Comparison of ENCODE assay signal across 8 cellular contexts in the genomic region with DNA sequence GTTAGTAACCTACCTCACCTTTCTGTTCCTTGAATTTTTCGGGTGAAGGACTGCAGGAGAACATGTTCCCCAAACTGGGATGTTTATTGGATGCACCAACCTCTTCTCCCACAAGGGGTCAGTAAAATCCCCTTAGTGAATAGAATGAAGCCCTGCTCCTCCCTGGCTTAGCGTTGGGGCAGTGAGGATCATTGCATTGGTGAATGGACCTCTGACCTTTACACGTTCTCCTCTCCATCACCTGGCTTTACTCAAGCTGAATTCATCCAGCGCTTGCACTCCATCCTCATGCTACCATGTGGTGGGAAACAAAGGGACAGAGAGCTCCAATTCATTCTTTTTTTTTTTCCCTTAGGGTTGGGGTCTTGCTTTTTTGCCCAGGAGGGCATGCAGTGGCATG.
DNase-seq lines count a peak whose midpoint lies in the region; ATAC-seq and TF ChIP-seq lines count a peak whose summit lies in the region.

No MANE protein-coding gene starts in this region.

- no peaks in the 10 kb centered on the region for H3K9me3 ChIP-seq in CD8-positive, alpha-beta T cell (ENCODE audit: low read length)
- no peaks in the 10 kb centered on the region for H3K9me3 ChIP-seq in Panc1 (ENCODE audit: control insufficient read depth, insufficient read depth, low read depth, low read length)

- H3K27me3 ChIP-seq in CD8-positive, alpha-beta T cell (ENCODE audit: insufficient read depth, low read length): no peaks in the 10 kb centered on the region
- H3K27me3 ChIP-seq in Panc1 (ENCODE audit: control insufficient read depth, insufficient read depth, low read length): no peaks in the 10 kb centered on the region

- intact Hi-C loops in CD8-positive, alpha-beta T cell (cut with DNase I, micrococcal nuclease): loop anchor here (2.0 to 5.0 kb wide), 3 partner anchors 665 to 807 kb away; no protein-coding TSS in a partner anchor
- intact Hi-C loops in Panc1 (cut with micrococcal nuclease; ENCODE audit: unreplicated experiment): no loop called here

- DNase-seq in CD8-positive, alpha-beta T cell: peak in 1 of 7 experiments; percentile 16
- DNase-seq in GM13976 (ENCODE audit: low spot score) (peak; percentile 70), Panc1 (ENCODE audit: low read depth, low spot score) (peak; percentile 39), epithelial cell of esophagus (ENCODE audit: low read depth) (peak; percentile 52), mucosa of gallbladder (ENCODE audit: low spot score) (peak; percentile 44)

- TF ChIP-seq CTCF in CD8-positive, alpha-beta T cell (IDR thresholded peaks at IDR 0.05): peak; percentile 50
- TF ChIP-seq CTCF in GM13976 (IDR thresholded peaks at IDR 0.05; ENCODE audit: borderline replicate concordance, control extremely low read depth, extremely low read depth, insufficient read depth, missing control alignments) (peak; percentile 63), Panc1 (IDR thresholded peaks at IDR 0.05) (peak; percentile 84), epithelial cell of esophagus (IDR thresholded peaks at IDR 0.05; ENCODE audit: insufficient read depth, low read depth, low read length, missing control alignments) (peak; percentile 86)

- CTCF ChIA-PET in CD8-positive, alpha-beta T cell (lab: Charles Lee): interaction anchor here (0.9 kb wide), 1 partner anchor 58 kb away, joined by 4 read pairs; no protein-coding TSS in a partner anchor
- CTCF ChIA-PET in Panc1 (lab: Charles Lee): interaction anchor here (0.7 kb wide), 1 partner anchor 589 kb away, joined by 4 read pairs; no protein-coding TSS in a partner anchor

- BruUV-seq in Panc1 (replicated peaks; lab: Mats Ljungman, UMichigan): no TSS peak

- H3K36me3 Mint-ChIP-seq in CD8-positive, alpha-beta T cell: no peaks in the 10 kb centered on the region

- no peaks in the 10 kb centered on the region for H3K4me1 ChIP-seq in CD8-positive, alpha-beta T cell (ENCODE audit: insufficient read depth, low read length)
- no peaks in the 10 kb centered on the region for H3K4me1 ChIP-seq in Panc1 (ENCODE audit: control insufficient read depth, insufficient read depth, low read length)

- no peaks in the 10 kb centered on the region for H3K9me3 Mint-ChIP-seq in CD8-positive, alpha-beta T cell

- no peaks in the 10 kb centered on the region for H3K36me3 ChIP-seq in CD8-positive, alpha-beta T cell (ENCODE audit: insufficient read depth, low read length)
- H3K36me3 ChIP-seq in Panc1 (ENCODE audit: control insufficient read depth, insufficient read depth, low read length): no peaks in the 10 kb centered on the region

- no peak overlapping the region for H3K27ac Mint-ChIP-seq in CD8-positive, alpha-beta T cell

- POLR2A ChIA-PET in CD8-positive, alpha-beta T cell (lab: Charles Lee): no interaction called here
- POLR2A ChIA-PET in Panc1 (lab: Charles Lee): no interaction called here

- in situ Hi-C loops in GM13976 (cut with MboI; ENCODE audit: low sequenced_read_pairs, unreplicated experiment) (no loop called here), Panc1 (cut with HindIII; ENCODE audit: low pct_unique_long_range_greater_than_20kb, low sequenced_read_pairs) (no loop called here)

- H3K27me3 Mint-ChIP-seq in CD8-positive, alpha-beta T cell (ENCODE audit: low read depth): peaks cover 24% of the 10 kb centered on the region

- no peak for ATAC-seq in CD8-positive, alpha-beta T cell
- ATAC-seq in HG03103 (IDR thresholded peaks at IDR 0.05; ENCODE audit: low read depth, unreplicated experiment) (peak; percentile 61), Panc1 (peak; percentile 86), GM19397 (IDR thresholded peaks at IDR 0.05; ENCODE audit: unreplicated experiment) (no peak), GM21390 (IDR thresholded peaks at IDR 0.05; ENCODE audit: unreplicated experiment) (no peak)

- H3K4me1 Mint-ChIP-seq in CD8-positive, alpha-beta T cell (ENCODE audit: low read depth): no peaks in the 10 kb centered on the region

- no peak overlapping the region for H3K4me3 Mint-ChIP-seq in CD8-positive, alpha-beta T cell

- H3K27ac ChIP-seq in CD8-positive, alpha-beta T cell (ENCODE audit: low read depth, low read length): no peak overlapping the region
- H3K27ac ChIP-seq in Panc1 (ENCODE audit: low read length): no peak overlapping the region

- H3K4me3 ChIP-seq in CD8-positive, alpha-beta T cell (ENCODE audit: low read depth, low read length): no peak overlapping the region
- H3K4me3 ChIP-seq in Panc1 (ENCODE audit: low read depth in 2 of 2, low read length in 2 of 2): no peak overlapping the region
- H3K4me3 ChIP-seq in epithelial cell of esophagus (ENCODE audit: low read length): no peak overlapping the region

Comparison
In these comparisons a context has a peak if more than half of its experiments do, and no peak if none do; other contexts are left out.
1. ATAC-seq: peak in HG03103 (single experiment) and Panc1 (single experiment); none in CD8-positive, alpha-beta T cell (single experiment), GM19397 (single experiment) and GM21390 (single experiment).
2. Peak in every context shown above with its lines, with median percentiles within 50 percentile points of each other: CTCF ChIP-seq.